Comparison of ENCODE assay signal across 8 cellular contexts in genomic region chr22:25110846-25111578, GRCh38.
DNase-seq lines count a peak whose midpoint lies in the region; ATAC-seq and TF ChIP-seq lines count a peak whose summit lies in the region.

No MANE protein-coding gene starts in this region.

- POLR2A ChIA-PET in activated CD4-positive, alpha-beta T cell treated with anti-CD3 and anti-CD28 coated beads for 36 hours (lab: Charles Lee): interaction anchor here (0.9 kb wide), 1 partner anchor 381 kb away, joined by 3 read pairs; no protein-coding TSS in a partner anchor

- intact Hi-C loops in activated CD4-positive, alpha-beta T cell treated with anti-CD3 and anti-CD28 coated beads for 36 hours (cut with DNase I, micrococcal nuclease): loop anchor here (1.0 to 2.0 kb wide), 4 partner anchors 24 to 62 kb away; no protein-coding TSS in a partner anchor

- CTCF ChIA-PET in activated CD4-positive, alpha-beta T cell treated with anti-CD3 and anti-CD28 coated beads for 36 hours (lab: Charles Lee): interaction anchor here (0.7 to 2.1 kb wide), 15 partner anchors 14 to 61 kb away, joined by 3 to 7 read pairs (median 4); no protein-coding TSS in a partner anchor

- H3K27ac Mint-ChIP-seq in activated CD4-positive, alpha-beta T cell treated with anti-CD3 and anti-CD28 coated beads for 36 hours: peak overlapping the region; percentile 30
- peak overlapping the region; percentile 98 for H3K27ac Mint-ChIP-seq in chondrocyte (ENCODE audit: unreplicated experiment)

- H3K27me3 Mint-ChIP-seq in activated CD4-positive, alpha-beta T cell treated with anti-CD3 and anti-CD28 coated beads for 36 hours: no peaks in the 10 kb centered on the region
- no peaks in the 10 kb centered on the region for H3K27me3 Mint-ChIP-seq in chondrocyte (ENCODE audit: low read depth)

- DNase-seq in AG08396 (ENCODE audit: low spot score) (peak; percentile 73), NCI-H226 (peak; percentile 48), chondrocyte (ENCODE audit: low spot score) (peak; percentile 93), kidney glomerular epithelial cell (lab: John Stamatoyannopoulos, UW) (peak; percentile 90)
- DNase-seq in activated CD4-positive, alpha-beta T cell treated with anti-CD3 and anti-CD28 coated beads for 36 hours: peak; percentile 69
- DNase-seq in stimulated activated CD4-positive, alpha-beta T cell treated with anti-CD3 and anti-CD28 coated beads, Interleukin-15, amount 100 ng/mL, for 24 hours: peak; percentile 63

- H3K9me3 Mint-ChIP-seq in activated CD4-positive, alpha-beta T cell treated with anti-CD3 and anti-CD28 coated beads for 36 hours (ENCODE audit: low read depth): peaks cover 5% of the 10 kb centered on the region
- no peaks in the 10 kb centered on the region for H3K9me3 Mint-ChIP-seq in chondrocyte (ENCODE audit: low read depth)

- peaks cover 21% of the 10 kb centered on the region for H3K4me1 Mint-ChIP-seq in activated CD4-positive, alpha-beta T cell treated with anti-CD3 and anti-CD28 coated beads for 36 hours
- H3K4me1 Mint-ChIP-seq in chondrocyte (ENCODE audit: low read depth): peaks cover 33% of the 10 kb centered on the region

- peak; percentile 73 for ATAC-seq in GM21423 (IDR thresholded peaks at IDR 0.05; ENCODE audit: unreplicated experiment)
- peak; percentile 82 for ATAC-seq in activated CD4-positive, alpha-beta T cell treated with anti-CD3 and anti-CD28 coated beads for 36 hours
- ATAC-seq in HG02981 (IDR thresholded peaks at IDR 0.05; ENCODE audit: unreplicated experiment): no peak

- H3K36me3 Mint-ChIP-seq in activated CD4-positive, alpha-beta T cell treated with anti-CD3 and anti-CD28 coated beads for 36 hours (ENCODE audit: low read depth): no peaks in the 10 kb centered on the region
- H3K36me3 Mint-ChIP-seq in chondrocyte (ENCODE audit: low read depth): no peaks in the 10 kb centered on the region

- peak; percentile 82 for TF ChIP-seq CTCF in chondrocyte (IDR thresholded peaks at IDR 0.05)

- H3K4me3 Mint-ChIP-seq in activated CD4-positive, alpha-beta T cell treated with anti-CD3 and anti-CD28 coated beads for 36 hours: peak overlapping the region; percentile 64
- H3K4me3 Mint-ChIP-seq in chondrocyte (ENCODE audit: unreplicated experiment): peak overlapping the region; percentile 75
